Comparison of ENCODE assay signal across 1 cellular context in the genomic region with DNA sequence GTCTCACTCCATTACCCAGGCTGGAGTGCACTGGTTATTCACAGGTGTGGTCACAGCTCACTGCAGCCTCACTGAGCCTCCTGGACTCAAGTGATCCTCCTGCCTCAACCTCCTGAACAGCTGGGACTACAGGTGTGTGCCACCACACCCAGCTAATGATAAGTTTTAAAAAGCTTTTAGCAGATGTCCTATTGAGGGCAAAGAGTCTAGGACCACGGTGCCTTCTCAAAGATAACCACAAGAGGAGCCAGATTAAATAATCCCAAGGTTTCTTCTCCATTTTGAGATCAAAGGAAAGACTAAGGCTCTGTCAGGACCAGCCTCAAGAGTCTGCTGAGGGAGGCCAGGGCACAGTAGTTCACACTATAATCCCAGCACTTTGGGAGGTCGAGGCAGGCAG.
TF ChIP-seq lines count a peak whose summit lies in the region.

No MANE protein-coding gene starts in this region.

TF ChIP-seq in HepG2, 621 proteins besides CTCF, POLR2A, EP300 and RAD21:
- TF ChIP-seq, protein P1, sequence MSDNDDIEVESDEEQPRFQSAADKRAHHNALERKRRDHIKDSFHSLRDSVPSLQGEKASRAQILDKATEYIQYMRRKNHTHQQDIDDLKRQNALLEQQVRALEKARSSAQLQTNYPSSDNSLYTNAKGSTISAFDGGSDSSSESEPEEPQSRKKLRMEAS (IDR thresholded peaks at IDR 0.05), result no peak
- TF ChIP-seq SP2 (CRISPR knock-in tag; IDR thresholded peaks at IDR 0.05), result no peak
- no peak for TF ChIP-seq ETS1 (CRISPR knock-in tag; IDR thresholded peaks at IDR 0.05)
- no peak for TF ChIP-seq ZNF792 (CRISPR knock-in tag; IDR thresholded peaks at IDR 0.05)
- no peak for TF ChIP-seq SAP130 (CRISPR knock-in tag; IDR thresholded peaks at IDR 0.05; ENCODE audit: low read depth)
- no peak for TF ChIP-seq MAFF (IDR thresholded peaks at IDR 0.05; ENCODE audit: low read depth, low read length)
- TF ChIP-seq KAT7 (CRISPR knock-in tag; IDR thresholded peaks at IDR 0.05; ENCODE audit: borderline replicate concordance), result no peak
- TF ChIP-seq USF2 (IDR thresholded peaks at IDR 0.05; ENCODE audit: low read depth, low read length), result no peak
- TF ChIP-seq USF2 (CRISPR knock-in tag; IDR thresholded peaks at IDR 0.05; ENCODE audit: borderline replicate concordance), result no peak
- TF ChIP-seq ZNF644 (CRISPR knock-in tag; IDR thresholded peaks at IDR 0.05; ENCODE audit: low read depth), result no peak
